Comparison of ENCODE assay signal across 33 cellular contexts in genomic region chr5:147789820-147790219, GRCh38. TPM values are rescaled to one million over a fixed set of nuclear protein-coding genes. Genes with fewer than 3 reads are reported as not detected.
"Had no signal": no experiment of that assay in that cellular context is flagged by ENCODE, and none has a peak within 500 bp of the region (broad histone marks: within the 10 kb centered on the region; RNA-seq: fewer than 3 reads in every experiment).

No MANE protein-coding gene starts in this region.

- H3K36me3 ChIP-seq: brain microvascular endothelial cell, breast epithelium had no signal

- H3K27me3 ChIP-seq: body of pancreas, brain microvascular endothelial cell, breast epithelium had no signal

- H3K4me1 ChIP-seq: body of pancreas, breast epithelium had no signal

- DNase-seq: activated B cell treated with CpG ODN at 0.5 μM for 24 hours; activated CD4-positive, alpha-beta memory T cell treated with anti-CD3 and anti-CD28 coated beads for 36 hours; activated CD4-positive, alpha-beta T cell treated with anti-CD3 and anti-CD28 coated beads for 4 hours; activated CD4-positive, alpha-beta T cell treated with anti-CD3 and anti-CD28 coated beads, Interleukin-2, amount 10 ng/mL, durations not matched to agents 24 days and 14 days; activated CD4-positive, alpha-beta T cell treated with anti-CD3 and anti-CD28 coated beads, Interleukin-2, amount 50 U/mL, for 1 hour; activated CD4-positive, alpha-beta T cell treated with anti-CD3 and anti-CD28 coated beads, Interleukin-2, amount 50 U/mL, for 4 hours; activated CD4-positive, CD25-positive, alpha-beta regulatory T cell treated with anti-CD3 and anti-CD28 coated beads, Interleukin-2, amount 50 U/mL, for 72 hours; activated CD8-positive, alpha-beta memory T cell treated with anti-CD3 and anti-CD28 coated beads, Interleukin-2, amount 50 U/mL, for 4 hours; activated CD8-positive, alpha-beta T cell treated with anti-CD3 and anti-CD28 coated beads for 36 hours; activated effector memory CD4-positive, alpha-beta T cell treated with Interleukin-2 at 50 U/mL for 16 hours; activated gamma-delta T cell; activated naive CD4-positive, alpha-beta T cell treated with anti-CD3 and anti-CD28 coated beads, Interleukin-2, amount 10 ng/mL, durations not matched to agents 7 days and 5 days; activated naive CD4-positive, alpha-beta T cell treated with Interleukin-2 at 50 U/mL for 16 hours; activated naive CD8-positive, alpha-beta T cell treated with anti-CD3 and anti-CD28 coated beads, Interleukin-2, amount 10 ng/mL, durations not matched to agents 7 days and 5 days; activated naive CD8-positive, alpha-beta T cell treated with anti-CD3 and anti-CD28 coated beads, Interleukin-2, amount 50 U/mL, for 24 hours; activated T-cell treated with anti-CD3 and anti-CD28 coated beads for 4 hours; activated T-cell treated with anti-CD3 and anti-CD28 coated beads, Interleukin-2, amount 50 U/mL, for 1 hour; activated T-cell treated with anti-CD3 and anti-CD28 coated beads, Interleukin-2, amount 50 U/mL, for 48 hours; amniotic stem cell; aorta; body of pancreas; brain microvascular endothelial cell; central memory CD4-positive, alpha-beta T cell; SW 1271; T-helper 1 cell; T-helper 2 cell; T-helper 9 cell had no signal

- H3K4me3 ChIP-seq: body of pancreas, breast epithelium had no signal

- FAIRE-seq: astrocyte, TTC549 had no signal

- H3K9me3 ChIP-seq: body of pancreas, breast epithelium had no signal

- H3K27ac ChIP-seq: body of pancreas, brain microvascular endothelial cell, breast epithelium, VCaP had no signal

- ATAC-seq: activated CD8-positive, alpha-beta T cell treated with anti-CD3 and anti-CD28 coated beads for 36 hours; activated naive CD8-positive, alpha-beta T cell treated with anti-CD3 and anti-CD28 coated beads, Interleukin-2, amount 50 U/mL, for 24 hours; body of pancreas had no signal

RNA-seq across cellular contexts. Expression of gene SPINK1, which starts 41.7 kb away (rescaled TPM):
- total RNA-seq: activated B cell treated with CpG ODN at 0.5 μM for 24 hours; activated CD4-positive, alpha-beta memory T cell treated with anti-CD3 and anti-CD28 coated beads for 36 hours; activated CD4-positive, alpha-beta T cell treated with anti-CD3 and anti-CD28 coated beads, Interleukin-2, amount 10 ng/mL, durations not matched to agents 24 days and 14 days; activated CD8-positive, alpha-beta memory T cell treated with anti-CD3 and anti-CD28 coated beads for 36 hours; activated CD8-positive, alpha-beta T cell treated with anti-CD3 and anti-CD28 coated beads for 36 hours; activated naive CD8-positive, alpha-beta T cell treated with anti-CD3 and anti-CD28 coated beads, Interleukin-2, amount 10 ng/mL, durations not matched to agents 7 days and 5 days; activated T-helper 2 cell treated with anti-CD3 and anti-CD28 coated beads, Interferon-gamma antibody, Interleukin-2, Interleukin-4, amounts not matched to agents 10 μg/mL and 5 μg/mL and 100 μg/mL, durations not matched to agents 14 hours and 24 hours and 36 hours; astrocyte had no signal
